ENCODE assay signal across 1 cellular context in genomic region chr10:97365761-97366351, GRCh38.
TF ChIP-seq lines count a peak whose summit lies in the region.

No MANE protein-coding gene starts in this region.

TF ChIP-seq in GM12878, 131 proteins besides CTCF, POLR2A, EP300 and RAD21:
- TF ChIP-seq BMI1 (IDR thresholded peaks at IDR 0.05; ENCODE audit: borderline replicate concordance) (no peak), TCF12 (IDR thresholded peaks at IDR 0.05; ENCODE audit: low read depth, low read length) (no peak), ZNF687 (IDR thresholded peaks at IDR 0.05) (no peak), IRF5 (IDR thresholded peaks at IDR 0.05; ENCODE audit: borderline replicate concordance) (no peak), CHD4 (IDR thresholded peaks at IDR 0.05) (no peak), MEF2A (IDR thresholded peaks at IDR 0.05; ENCODE audit: insufficient read depth, low read depth, low read length) (no peak)
- TF ChIP-seq, protein P1, sequence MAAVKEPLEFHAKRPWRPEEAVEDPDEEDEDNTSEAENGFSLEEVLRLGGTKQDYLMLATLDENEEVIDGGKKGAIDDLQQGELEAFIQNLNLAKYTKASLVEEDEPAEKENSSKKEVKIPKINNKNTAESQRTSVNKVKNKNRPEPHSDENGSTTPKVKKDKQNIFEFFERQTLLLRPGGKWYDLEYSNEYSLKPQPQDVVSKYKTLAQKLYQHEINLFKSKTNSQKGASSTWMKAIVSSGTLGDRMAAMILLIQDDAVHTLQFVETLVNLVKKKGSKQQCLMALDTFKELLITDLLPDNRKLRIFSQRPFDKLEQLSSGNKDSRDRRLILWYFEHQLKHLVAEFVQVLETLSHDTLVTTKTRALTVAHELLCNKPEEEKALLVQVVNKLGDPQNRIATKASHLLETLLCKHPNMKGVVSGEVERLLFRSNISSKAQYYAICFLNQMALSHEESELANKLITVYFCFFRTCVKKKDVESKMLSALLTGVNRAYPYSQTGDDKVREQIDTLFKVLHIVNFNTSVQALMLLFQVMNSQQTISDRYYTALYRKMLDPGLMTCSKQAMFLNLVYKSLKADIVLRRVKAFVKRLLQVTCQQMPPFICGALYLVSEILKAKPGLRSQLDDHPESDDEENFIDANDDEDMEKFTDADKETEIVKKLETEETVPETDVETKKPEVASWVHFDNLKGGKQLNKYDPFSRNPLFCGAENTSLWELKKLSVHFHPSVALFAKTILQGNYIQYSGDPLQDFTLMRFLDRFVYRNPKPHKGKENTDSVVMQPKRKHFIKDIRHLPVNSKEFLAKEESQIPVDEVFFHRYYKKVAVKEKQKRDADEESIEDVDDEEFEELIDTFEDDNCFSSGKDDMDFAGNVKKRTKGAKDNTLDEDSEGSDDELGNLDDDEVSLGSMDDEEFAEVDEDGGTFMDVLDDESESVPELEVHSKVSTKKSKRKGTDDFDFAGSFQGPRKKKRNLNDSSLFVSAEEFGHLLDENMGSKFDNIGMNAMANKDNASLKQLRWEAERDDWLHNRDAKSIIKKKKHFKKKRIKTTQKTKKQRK (IDR thresholded peaks at IDR 0.05; ENCODE audit: low read depth, low read length): no peak
